Comparison of ENCODE assay signal across 12 cellular contexts in genomic region chr1:8649027-8649426, GRCh38.
A peak's percentile ranks its signal among the peaks of the same experiment; 100 is the strongest.
DNase-seq lines count a peak whose midpoint lies in the region; ATAC-seq, FAIRE-seq and TF ChIP-seq lines count a peak whose summit lies in the region.
"Had no signal": no experiment of that assay in that cellular context is flagged by ENCODE, and none has a peak within 500 bp of the region (broad histone marks: within the 10 kb centered on the region; RNA-seq: fewer than 3 reads in every experiment).

No MANE protein-coding gene starts in this region.

- in situ Hi-C loops in KBM-7 (cut with MboI; ENCODE audit: low pct_unique_long_range_greater_than_20kb, low sequenced_read_pairs), result no loop called here

- H3K27ac Mint-ChIP-seq in activated T-helper 2 cell treated with anti-CD3 and anti-CD28 coated beads, Interferon-gamma antibody, Interleukin-2, Interleukin-4, amounts not matched to agents 10 μg/mL and 5 μg/mL and 100 μg/mL, durations not matched to agents 14 hours and 24 hours and 36 hours, result peak overlapping the region; percentile 46
- H3K27ac Mint-ChIP-seq: effector memory CD8-positive, alpha-beta T cell; stimulated activated naive CD8-positive, alpha-beta T cell treated with anti-CD3 and anti-CD28 coated beads, Interleukin-15, Interleukin-2, amounts not matched to agents 100 ng/mL and 50 ng/mL, for 24 hours had no signal

- H3K27ac ChIP-seq in osteoblast (ENCODE audit: low read depth, low read length), result no peak overlapping the region

- ATAC-seq in HG03196 (IDR thresholded peaks at IDR 0.05; ENCODE audit: unreplicated experiment), result peak; percentile 45
- ATAC-seq: effector memory CD8-positive, alpha-beta T cell had no signal

- no peak overlapping the region for H3K4me3 Mint-ChIP-seq in activated T-helper 2 cell treated with anti-CD3 and anti-CD28 coated beads, Interferon-gamma antibody, Interleukin-2, Interleukin-4, amounts not matched to agents 10 μg/mL and 5 μg/mL and 100 μg/mL, durations not matched to agents 14 hours and 24 hours and 36 hours (ENCODE audit: low read depth)
- H3K4me3 Mint-ChIP-seq: effector memory CD8-positive, alpha-beta T cell; stimulated activated naive CD8-positive, alpha-beta T cell treated with anti-CD3 and anti-CD28 coated beads, Interleukin-15, Interleukin-2, amounts not matched to agents 100 ng/mL and 50 ng/mL, for 24 hours had no signal

- H3K36me3 ChIP-seq in osteoblast (ENCODE audit: insufficient read depth, low read length), result no peaks in the 10 kb centered on the region

- no peak overlapping the region for H3K4me2 ChIP-seq in osteoblast (ENCODE audit: insufficient read depth, low read length)

- H3K9me3 ChIP-seq in osteoblast (ENCODE audit: low read depth, low read length), result no peaks in the 10 kb centered on the region

- peaks cover 57% of the 10 kb centered on the region for H3K36me3 Mint-ChIP-seq in activated T-helper 2 cell treated with anti-CD3 and anti-CD28 coated beads, Interferon-gamma antibody, Interleukin-2, Interleukin-4, amounts not matched to agents 10 μg/mL and 5 μg/mL and 100 μg/mL, durations not matched to agents 14 hours and 24 hours and 36 hours (ENCODE audit: low read depth)

- no peak for TF ChIP-seq POLR2A in erythroblast (IDR thresholded peaks at IDR 0.05; ENCODE audit: low read length)

- no peak overlapping the region for H2AFZ ChIP-seq in osteoblast (ENCODE audit: low read length)

- CTCF ChIA-PET in GM10248 (lab: Yijun Ruan, JAX), result interaction anchor here (1.0 to 1.9 kb wide), 4 partner anchors 14 to 199 kb away, joined by 3 to 4 read pairs (median 4); no protein-coding TSS in a partner anchor

- H3K4me1 Mint-ChIP-seq in activated T-helper 2 cell treated with anti-CD3 and anti-CD28 coated beads, Interferon-gamma antibody, Interleukin-2, Interleukin-4, amounts not matched to agents 10 μg/mL and 5 μg/mL and 100 μg/mL, durations not matched to agents 14 hours and 24 hours and 36 hours (ENCODE audit: low read depth), result peaks cover 61% of the 10 kb centered on the region

- H3K79me2 ChIP-seq in osteoblast (ENCODE audit: insufficient read depth, low read length), result peaks cover 76% of the 10 kb centered on the region

- peak; percentile 83 for FAIRE-seq in GM18507 (lab: Jason Lieb, UNC)

- no peak overlapping the region for H3K4me3 ChIP-seq in osteoblast (ENCODE audit: insufficient read depth, low read length)

- DNase-seq in GM10248 (ENCODE audit: extremely low spot score) (peak; percentile 70), GM18507 (ENCODE audit: extremely low spot score, insufficient read length, low read depth) (no peak), osteoblast (ENCODE audit: insufficient read length, low spot score, missing footprints) (no peak), erythroblast (lab: John Stamatoyannopoulos, UW) (no peak), NAMALWA (ENCODE audit: low spot score) (no peak), KBM-7 (no peak)
- no peak for DNase-seq in activated T-helper 2 cell treated with anti-CD3 and anti-CD28 coated beads, Interferon-gamma antibody, Interleukin-2, Interleukin-4, amounts not matched to agents 10 μg/mL and 5 μg/mL and 100 μg/mL, durations not matched to agents 14 hours and 24 hours and 36 hours (ENCODE audit: low spot score)
- DNase-seq: aorta; effector memory CD8-positive, alpha-beta T cell had no signal

- peaks cover 32% of the 10 kb centered on the region for H3K4me1 ChIP-seq in osteoblast (ENCODE audit: insufficient read depth, low read length)

- H4K20me1 ChIP-seq in osteoblast (ENCODE audit: insufficient read depth, low read length), result peaks cover 3% of the 10 kb centered on the region

- H3K27me3 Mint-ChIP-seq in activated T-helper 2 cell treated with anti-CD3 and anti-CD28 coated beads, Interferon-gamma antibody, Interleukin-2, Interleukin-4, amounts not matched to agents 10 μg/mL and 5 μg/mL and 100 μg/mL, durations not matched to agents 14 hours and 24 hours and 36 hours (ENCODE audit: low read depth), result no peaks in the 10 kb centered on the region
- H3K27me3 Mint-ChIP-seq: effector memory CD8-positive, alpha-beta T cell; IgD-negative memory B cell; stimulated activated naive CD8-positive, alpha-beta T cell treated with anti-CD3 and anti-CD28 coated beads, Interleukin-15, Interleukin-2, amounts not matched to agents 100 ng/mL and 50 ng/mL, for 24 hours had no signal

- no peaks in the 10 kb centered on the region for H3K9me3 Mint-ChIP-seq in activated T-helper 2 cell treated with anti-CD3 and anti-CD28 coated beads, Interferon-gamma antibody, Interleukin-2, Interleukin-4, amounts not matched to agents 10 μg/mL and 5 μg/mL and 100 μg/mL, durations not matched to agents 14 hours and 24 hours and 36 hours
- H3K9me3 Mint-ChIP-seq: effector memory CD8-positive, alpha-beta T cell; IgD-negative memory B cell; stimulated activated naive CD8-positive, alpha-beta T cell treated with anti-CD3 and anti-CD28 coated beads, Interleukin-15, Interleukin-2, amounts not matched to agents 100 ng/mL and 50 ng/mL, for 24 hours had no signal

- POLR2A ChIA-PET in GM10248 (lab: Yijun Ruan, JAX), result no interaction called here

- intact Hi-C loops in activated T-helper 2 cell treated with anti-CD3 and anti-CD28 coated beads, Interferon-gamma antibody, Interleukin-2, Interleukin-4, amounts not matched to agents 10 μg/mL and 5 μg/mL and 100 μg/mL, durations not matched to agents 14 hours and 24 hours and 36 hours (cut with micrococcal nuclease), result loop anchor here (1.0 to 5.0 kb wide), 6 partner anchors 18 to 227 kb away; no protein-coding TSS in a partner anchor

- TF ChIP-seq CTCF in GM10248 (IDR thresholded peaks at IDR 0.05; ENCODE audit: control extremely low read depth, extremely low read depth, low read depth, missing control alignments) (no peak), osteoblast (IDR thresholded peaks at IDR 0.05; ENCODE audit: extremely low read depth, low read depth, low read length) (no peak)

- no peaks in the 10 kb centered on the region for H3K27me3 ChIP-seq in osteoblast (ENCODE audit: insufficient read depth, low read length)
